Comparison of ENCODE assay signal across 9 cellular contexts in the genomic region with DNA sequence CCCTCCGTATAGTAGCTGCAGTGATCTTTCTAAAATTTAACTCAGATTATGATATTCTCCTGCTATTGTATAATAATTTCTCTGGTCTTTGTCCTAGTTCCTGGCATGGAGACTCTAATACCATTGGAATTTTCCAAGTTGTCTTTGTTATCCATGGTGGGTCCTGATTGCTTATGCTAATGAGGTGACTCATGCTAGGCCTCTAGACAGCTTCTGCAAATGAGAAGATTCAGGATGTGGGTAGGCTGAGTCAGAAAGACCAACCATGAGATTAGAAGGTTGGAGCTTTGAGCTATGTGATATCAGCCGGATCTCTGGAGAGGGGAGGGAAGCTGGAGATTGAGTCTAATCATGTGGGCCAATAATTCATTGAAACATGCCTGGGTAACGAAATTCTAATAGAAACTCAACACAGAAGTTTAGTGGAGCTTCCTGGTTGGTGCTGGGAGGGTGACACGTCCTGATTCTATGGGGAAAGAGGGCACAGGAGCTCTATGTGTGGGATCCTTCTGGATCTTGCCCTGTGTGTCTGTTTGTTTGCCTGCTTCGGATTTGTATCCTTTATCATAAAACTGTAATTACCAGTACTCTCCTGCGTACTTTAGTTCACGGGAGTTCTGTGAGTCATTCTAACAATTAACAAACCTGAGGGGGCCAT.
DNase-seq lines count a peak whose midpoint lies in the region; FAIRE-seq and TF ChIP-seq lines count a peak whose summit lies in the region.
"Had no signal": no experiment of that assay in that cellular context is flagged by ENCODE, and none has a peak within 500 bp of the region (broad histone marks: within the 10 kb centered on the region; RNA-seq: fewer than 3 reads in every experiment).

No MANE protein-coding gene starts in this region.

- H3K4me2 ChIP-seq in astrocyte (ENCODE audit: low read length) = peak overlapping the region; percentile 76

- intact Hi-C loops in esophagus squamous epithelium (cut with DNase I) = no loop called here

- TF ChIP-seq POLR2A in esophagus squamous epithelium (IDR thresholded peaks at IDR 0.05) = no peak

- no peaks in the 10 kb centered on the region for H3K79me2 ChIP-seq in astrocyte (ENCODE audit: insufficient read depth, low read length)

- peak; percentile 97 for FAIRE-seq in astrocyte (lab: Jason Lieb, UNC)
- FAIRE-seq: endometrium had no signal

- WGBS in esophagus squamous epithelium, 2 donors = 46 to 48% methylated on average over 7 of the region's 7 CpGs

- H4K20me1 ChIP-seq in astrocyte (ENCODE audit: insufficient read depth, low read length) = no peaks in the 10 kb centered on the region

- no peaks in the 10 kb centered on the region for H3K36me3 Mint-ChIP-seq in astrocyte (ENCODE audit: low read depth, unreplicated experiment)
- no peaks in the 10 kb centered on the region for H3K36me3 Mint-ChIP-seq in neural crest cell (ENCODE audit: low read depth)
- no peaks in the 10 kb centered on the region for H3K36me3 Mint-ChIP-seq in type B pancreatic cell

- DNase-seq in DMS53 (lab: John Stamatoyannopoulos, UW) (peak; percentile 57), NCI-H69 (lab: John Stamatoyannopoulos, UW) (peak; percentile 28), astrocyte (ENCODE audit: low read depth) (peak; percentile 100), neural crest cell (ENCODE audit: low read depth, low spot score) (no peak), esophagus squamous epithelium (lab: John Stamatoyannopoulos, UW) (no peak), type B pancreatic cell (ENCODE audit: extremely low spot score, unreplicated experiment) (no peak), NCI-H1417 (lab: John Stamatoyannopoulos, UW) (no peak), midbrain (lab: John Stamatoyannopoulos, UW) (no peak)

- peaks cover 44% of the 10 kb centered on the region for H3K4me1 Mint-ChIP-seq in astrocyte (ENCODE audit: low read depth, unreplicated experiment)
- H3K4me1 Mint-ChIP-seq in neural crest cell = peaks cover 34% of the 10 kb centered on the region
- peaks cover 21% of the 10 kb centered on the region for H3K4me1 Mint-ChIP-seq in type B pancreatic cell (ENCODE audit: unreplicated experiment)

- no peaks in the 10 kb centered on the region for H3K36me3 ChIP-seq in astrocyte (ENCODE audit: insufficient read depth, low read length)
- H3K36me3 ChIP-seq in esophagus squamous epithelium = no peaks in the 10 kb centered on the region

- H3K4me3 Mint-ChIP-seq in astrocyte (ENCODE audit: unreplicated experiment) (peak overlapping the region; percentile 42), neural crest cell (no peak overlapping the region), type B pancreatic cell (no peak overlapping the region)

- H3K4me1 ChIP-seq in astrocyte (ENCODE audit: insufficient read depth, low read length) (peaks cover 51% of the 10 kb centered on the region), esophagus squamous epithelium (peaks cover 0 to 10% (median 0%) of the 10 kb centered on the region in 3 donors)

- peak overlapping the region; percentile 99 for H3K27ac Mint-ChIP-seq in astrocyte (ENCODE audit: unreplicated experiment)
- peak overlapping the region; percentile 73 for H3K27ac Mint-ChIP-seq in neural crest cell (ENCODE audit: unreplicated experiment)
- H3K27ac Mint-ChIP-seq in type B pancreatic cell = no peak overlapping the region

- H3K27me3 ChIP-seq in astrocyte (ENCODE audit: insufficient read depth, low read length) (no peaks in the 10 kb centered on the region), esophagus squamous epithelium (no peaks in the 10 kb centered on the region)

- H3K9me3 ChIP-seq in astrocyte (ENCODE audit: insufficient read depth, low read depth, low read length) (no peaks in the 10 kb centered on the region), esophagus squamous epithelium (no peaks in the 10 kb centered on the region)

- H3K27ac ChIP-seq in astrocyte (ENCODE audit: low read depth, low read length) = peak overlapping the region; percentile 98
- H3K27ac ChIP-seq in esophagus squamous epithelium = no peak overlapping the region

- peak overlapping the region; percentile 71 for H3K9ac ChIP-seq in astrocyte (ENCODE audit: low read length)

- H3K27me3 Mint-ChIP-seq in astrocyte (ENCODE audit: low read depth, unreplicated experiment) = no peaks in the 10 kb centered on the region
- no peaks in the 10 kb centered on the region for H3K27me3 Mint-ChIP-seq in neural crest cell (ENCODE audit: low read depth)
- H3K27me3 Mint-ChIP-seq in type B pancreatic cell = peaks cover 4% of the 10 kb centered on the region

- H2AFZ ChIP-seq in astrocyte (ENCODE audit: low read depth, low read length) = peak overlapping the region; percentile 34

- TF ChIP-seq CTCF in astrocyte (IDR thresholded peaks at IDR 0.05; ENCODE audit: insufficient read depth, low read depth, low read length) (no peak), neural crest cell (conservative IDR thresholded peaks at IDR 0.05) (no peak), esophagus squamous epithelium (IDR thresholded peaks at IDR 0.05) (no peak), type B pancreatic cell (conservative IDR thresholded peaks at IDR 0.05) (no peak)

- peaks cover 3% of the 10 kb centered on the region for H3K9me3 Mint-ChIP-seq in astrocyte (ENCODE audit: unreplicated experiment)
- H3K9me3 Mint-ChIP-seq in neural crest cell = peaks cover 9% of the 10 kb centered on the region
- H3K9me3 Mint-ChIP-seq in type B pancreatic cell = no peaks in the 10 kb centered on the region

- peak overlapping the region; percentile 35 for H3K4me3 ChIP-seq in astrocyte (ENCODE audit: insufficient read depth, low read depth, low read length)
- no peak overlapping the region for H3K4me3 ChIP-seq in esophagus squamous epithelium

Comparison
In these comparisons a context has a peak if more than half of its experiments do, and no peak if none do; other contexts are left out.
1. DNase-seq: peak in DMS53 (single experiment), NCI-H69 (single experiment) and astrocyte (single experiment); none in neural crest cell (single experiment), esophagus squamous epithelium (single experiment), type B pancreatic cell (single experiment), NCI-H1417 (0 of 3) and midbrain (single experiment).